In genomic region chr14:71354801-71355200, GRCh38 we compare ENCODE assay signal across 2 cellular contexts.
TF ChIP-seq lines count a peak whose summit lies in the region.

No MANE protein-coding gene starts in this region.

TF ChIP-seq in IMR-90, 13 proteins besides CTCF, POLR2A, EP300 and RAD21:
- no peak for TF ChIP-seq ELK1 (IDR thresholded peaks at IDR 0.05; ENCODE audit: borderline replicate concordance, low read depth, low read length)
- no peak for TF ChIP-seq CEBPB (IDR thresholded peaks at IDR 0.05; ENCODE audit: low read depth, low read length)
- TF ChIP-seq NFE2L2 (IDR thresholded peaks at IDR 0.05; ENCODE audit: low read depth, low read length) = no peak
- TF ChIP-seq CHD1 (IDR thresholded peaks at IDR 0.05; ENCODE audit: low read depth, low read length) = no peak
- no peak for TF ChIP-seq MXI1 (IDR thresholded peaks at IDR 0.05; ENCODE audit: borderline replicate concordance, low read depth, low read length)
- TF ChIP-seq MAZ (IDR thresholded peaks at IDR 0.05; ENCODE audit: borderline replicate concordance, low read depth, low read length) = no peak
- no peak for TF ChIP-seq FOS (IDR thresholded peaks at IDR 0.05; ENCODE audit: low read depth, low read length)
- no peak for TF ChIP-seq MAFK (IDR thresholded peaks at IDR 0.05; ENCODE audit: low read depth, low read length)
- no peak for TF ChIP-seq BHLHE40 (IDR thresholded peaks at IDR 0.05; ENCODE audit: low read depth, low read length)
- TF ChIP-seq RFX5 (IDR thresholded peaks at IDR 0.05; ENCODE audit: low read depth, low read length) = no peak
- TF ChIP-seq, protein P1, sequence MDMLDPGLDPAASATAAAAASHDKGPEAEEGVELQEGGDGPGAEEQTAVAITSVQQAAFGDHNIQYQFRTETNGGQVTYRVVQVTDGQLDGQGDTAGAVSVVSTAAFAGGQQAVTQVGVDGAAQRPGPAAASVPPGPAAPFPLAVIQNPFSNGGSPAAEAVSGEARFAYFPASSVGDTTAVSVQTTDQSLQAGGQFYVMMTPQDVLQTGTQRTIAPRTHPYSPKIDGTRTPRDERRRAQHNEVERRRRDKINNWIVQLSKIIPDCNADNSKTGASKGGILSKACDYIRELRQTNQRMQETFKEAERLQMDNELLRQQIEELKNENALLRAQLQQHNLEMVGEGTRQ (IDR thresholded peaks at IDR 0.05; ENCODE audit: low read depth, low read length) = no peak
- TF ChIP-seq SMC3 (IDR thresholded peaks at IDR 0.05; ENCODE audit: low read depth, low read length) = no peak
- TF ChIP-seq RCOR1 (IDR thresholded peaks at IDR 0.05; ENCODE audit: insufficient replicate concordance, low read length) = no peak
TF ChIP-seq in IMR-90: peak in this region for 0.

TF ChIP-seq in GM12878, 131 proteins besides CTCF, POLR2A, EP300 and RAD21:
- TF ChIP-seq MLLT1 (IDR thresholded peaks at IDR 0.05) (peak; percentile 42; the same call in 1 of the 2 replicates), YY1 (IDR thresholded peaks at IDR 0.05; ENCODE audit: low read depth, low read length) (no peak), TARDBP (IDR thresholded peaks at IDR 0.05; ENCODE audit: borderline replicate concordance) (no peak)
